In genomic region chr14:68522510-68523325, GRCh38 we compare ENCODE assay signal across 10 cellular contexts.
DNase-seq lines count a peak whose midpoint lies in the region; TF ChIP-seq lines count a peak whose summit lies in the region.
"Had no signal": no experiment of that assay in that cellular context is flagged by ENCODE, and none has a peak within 500 bp of the region (broad histone marks: within the 10 kb centered on the region; RNA-seq: fewer than 3 reads in every experiment).

No MANE protein-coding gene starts in this region.

- no peaks in the 10 kb centered on the region for H4K20me1 ChIP-seq in H9 (ENCODE audit: control insufficient read depth, insufficient read depth, insufficient read length)

- no peak overlapping the region for H3K18ac ChIP-seq in H9 (ENCODE audit: insufficient read length, low read depth, low read length)

- no peak overlapping the region for H3K9ac ChIP-seq in H9 (ENCODE audit: extremely low read depth, insufficient read length, low read length)

- no TSS peak for BruUV-seq in MCF 10A (replicated peaks; lab: Mats Ljungman, UMichigan)

- H3K4me1 Mint-ChIP-seq in H9: peaks cover 56 to 57% of the 10 kb centered on the region in 2 experiments
- peaks cover 53% of the 10 kb centered on the region for H3K4me1 Mint-ChIP-seq in MCF 10A (ENCODE audit: insufficient read depth, unreplicated experiment)
- H3K4me1 Mint-ChIP-seq in activated T-helper 2 cell treated with anti-CD3 and anti-CD28 coated beads, Interferon-gamma antibody, Interleukin-2, Interleukin-4, amounts not matched to agents 10 μg/mL and 5 μg/mL and 100 μg/mL, durations not matched to agents 14 hours and 24 hours and 36 hours (ENCODE audit: low read depth): peaks cover 4% of the 10 kb centered on the region

- H2BK120ac ChIP-seq in H9 (ENCODE audit: low read depth, low read length, poor library complexity, severe bottlenecking): no peak overlapping the region

- POLR2A ChIA-PET in MCF 10A (lab: Yijun Ruan, JAX): interaction anchor here (0.7 to 6.9 kb wide), 10 partner anchors 8 to 272 kb away, joined by 3 to 101 read pairs (median 6); no protein-coding TSS in a partner anchor

- CTCF ChIA-PET in MCF 10A (lab: Yijun Ruan, JAX): interaction anchor here (0.6 to 1.2 kb wide), 5 partner anchors 24 to 578 kb away, joined by 3 to 5 read pairs (median 4); no protein-coding TSS in a partner anchor

- H3K4me3 Mint-ChIP-seq in H9 (no peak overlapping the region), MCF 10A (ENCODE audit: unreplicated experiment) (no peak overlapping the region)
- H3K4me3 Mint-ChIP-seq in activated T-helper 2 cell treated with anti-CD3 and anti-CD28 coated beads, Interferon-gamma antibody, Interleukin-2, Interleukin-4, amounts not matched to agents 10 μg/mL and 5 μg/mL and 100 μg/mL, durations not matched to agents 14 hours and 24 hours and 36 hours (ENCODE audit: low read depth): no peak overlapping the region

- no peak overlapping the region for H4K91ac ChIP-seq in H9 (ENCODE audit: insufficient read length, low read depth, low read length)

- H3K27ac ChIP-seq in H9 (ENCODE audit: insufficient read length, low read depth, low read length) (no peak overlapping the region), skin epidermis (peak overlapping the region; percentile 25 to 90 (median 78))
- H3K27ac ChIP-seq: SJSA1 had no signal

- H3K14ac ChIP-seq in H9 (ENCODE audit: insufficient read depth, low read length): no peak overlapping the region

- H3K4me1 ChIP-seq in H9 (ENCODE audit: insufficient read depth, low read length): peaks cover 4% of the 10 kb centered on the region; the same call in 1 of the 2 replicates

- H2AK5ac ChIP-seq in H9 (ENCODE audit: insufficient read length, low read length): no peak overlapping the region

- H3K79me2 ChIP-seq in H9 (ENCODE audit: insufficient read depth, low read length): no peaks in the 10 kb centered on the region

- no peak overlapping the region for H2BK12ac ChIP-seq in H9 (ENCODE audit: insufficient read length, low read depth, low read length)

- no peak overlapping the region for H2BK20ac ChIP-seq in H9 (ENCODE audit: low read depth, low read length, poor library complexity, severe bottlenecking)

- H3K9me3 Mint-ChIP-seq in H9: peaks cover 0 to 2% of the 10 kb centered on the region in 2 experiments; a peak in 3 of 5 replicates
- H3K9me3 Mint-ChIP-seq in MCF 10A (ENCODE audit: unreplicated experiment): no peaks in the 10 kb centered on the region
- H3K9me3 Mint-ChIP-seq in activated T-helper 2 cell treated with anti-CD3 and anti-CD28 coated beads, Interferon-gamma antibody, Interleukin-2, Interleukin-4, amounts not matched to agents 10 μg/mL and 5 μg/mL and 100 μg/mL, durations not matched to agents 14 hours and 24 hours and 36 hours: no peaks in the 10 kb centered on the region

- no peak overlapping the region for H2BK5ac ChIP-seq in H9 (ENCODE audit: insufficient read length, low read length)

- H3K23ac ChIP-seq in H9 (ENCODE audit: insufficient read length, low read depth, low read length): no peak overlapping the region

- H2BK15ac ChIP-seq in H9 (ENCODE audit: low read depth, low read length): no peak overlapping the region

- no peaks in the 10 kb centered on the region for H3K79me1 ChIP-seq in H9 (ENCODE audit: insufficient read depth, low read depth, low read length, poor library complexity, severe bottlenecking)

- no peaks in the 10 kb centered on the region for H3K27me3 ChIP-seq in H9 (ENCODE audit: insufficient read depth, low read length)
- H3K27me3 ChIP-seq: SJSA1 had no signal

- DNase-seq in H9 (no peak), MCF 10A (ENCODE audit: unreplicated experiment) (no peak), left kidney (ENCODE audit: low read depth, low spot score) (peak; percentile 77), medulla oblongata (ENCODE audit: extremely low spot score) (no peak), HCEC 1CT (no peak)
- DNase-seq in activated CD8-positive, alpha-beta memory T cell treated with anti-CD3 and anti-CD28 coated beads, Interleukin-2, amount 50 U/mL, for 4 hours: no peak
- DNase-seq in activated T-helper 2 cell treated with anti-CD3 and anti-CD28 coated beads, Interferon-gamma antibody, Interleukin-2, Interleukin-4, amounts not matched to agents 10 μg/mL and 5 μg/mL and 100 μg/mL, durations not matched to agents 14 hours and 24 hours and 36 hours (ENCODE audit: low spot score): no peak
- DNase-seq: DMS79 treated with DMSO at 0.1 percent for 48 hours had no signal

- H3K36me3 Mint-ChIP-seq in H9 (ENCODE audit: insufficient read depth in 1 of 3, low read depth in 3 of 3) (peaks cover 0 to 11% (median 7%) of the 10 kb centered on the region in 3 experiments; a peak in 5 of 7 replicates), MCF 10A (ENCODE audit: insufficient read depth, unreplicated experiment) (peaks cover 14% of the 10 kb centered on the region)
- no peaks in the 10 kb centered on the region for H3K36me3 Mint-ChIP-seq in activated T-helper 2 cell treated with anti-CD3 and anti-CD28 coated beads, Interferon-gamma antibody, Interleukin-2, Interleukin-4, amounts not matched to agents 10 μg/mL and 5 μg/mL and 100 μg/mL, durations not matched to agents 14 hours and 24 hours and 36 hours (ENCODE audit: low read depth)

- H3K4me2 ChIP-seq in H9 (ENCODE audit: insufficient read depth, insufficient read length, low read length): no peak overlapping the region

- H3K56ac ChIP-seq in H9 (ENCODE audit: insufficient read length, low read depth, low read length): no peak overlapping the region

- no peak for TF ChIP-seq CTCF in H9 (conservative IDR thresholded peaks at IDR 0.05)
- no peak for TF ChIP-seq CTCF in MCF 10A (IDR thresholded peaks at IDR 0.05; ENCODE audit: unreplicated experiment)

- no peak overlapping the region for H3K4ac ChIP-seq in H9 (ENCODE audit: low read depth, low read length)

- no CpG with 5 or more reads among the region's 5 CpGs for WGBS in H9 (ENCODE audit: extremely low coverage, insufficient read length, low lambda C conversion rate)

- peak overlapping the region; percentile 27 to 70 (median 53); a peak in 6 of 7 replicates for H3K27ac Mint-ChIP-seq in H9
- peak overlapping the region; percentile 98 for H3K27ac Mint-ChIP-seq in MCF 10A (ENCODE audit: low read depth, unreplicated experiment)
- no peak overlapping the region for H3K27ac Mint-ChIP-seq in activated T-helper 2 cell treated with anti-CD3 and anti-CD28 coated beads, Interferon-gamma antibody, Interleukin-2, Interleukin-4, amounts not matched to agents 10 μg/mL and 5 μg/mL and 100 μg/mL, durations not matched to agents 14 hours and 24 hours and 36 hours

- no peaks in the 10 kb centered on the region for H3K23me2 ChIP-seq in H9 (ENCODE audit: insufficient read length, low read depth, low read length, poor library complexity, severe bottlenecking)

- intact Hi-C loops in MCF 10A (cut with micrococcal nuclease): no loop called here
- intact Hi-C loops in activated T-helper 2 cell treated with anti-CD3 and anti-CD28 coated beads, Interferon-gamma antibody, Interleukin-2, Interleukin-4, amounts not matched to agents 10 μg/mL and 5 μg/mL and 100 μg/mL, durations not matched to agents 14 hours and 24 hours and 36 hours (cut with micrococcal nuclease): no loop called here

- H4K8ac ChIP-seq in H9 (replicated peaks; ENCODE audit: insufficient read length, low read depth, low read length): no peak overlapping the region

- H3T11ph ChIP-seq in H9 (ENCODE audit: low read length): no peak overlapping the region

- H4K5ac ChIP-seq in H9 (ENCODE audit: insufficient read length, low read depth, low read length): no peak overlapping the region

- H3K27me3 Mint-ChIP-seq in H9 (ENCODE audit: low read depth) (no peaks in the 10 kb centered on the region), MCF 10A (ENCODE audit: insufficient read depth, unreplicated experiment) (no peaks in the 10 kb centered on the region)
- H3K27me3 Mint-ChIP-seq in activated T-helper 2 cell treated with anti-CD3 and anti-CD28 coated beads, Interferon-gamma antibody, Interleukin-2, Interleukin-4, amounts not matched to agents 10 μg/mL and 5 μg/mL and 100 μg/mL, durations not matched to agents 14 hours and 24 hours and 36 hours (ENCODE audit: low read depth): no peaks in the 10 kb centered on the region

- no peaks in the 10 kb centered on the region for H3K9me3 ChIP-seq in H9 (ENCODE audit: control insufficient read depth, low read depth, low read length)
- H3K9me3 ChIP-seq: SJSA1 had no signal

- no peak overlapping the region for H2AFZ ChIP-seq in H9 (ENCODE audit: low read length)

- no peak overlapping the region for H3K4me3 ChIP-seq in skin epidermis
- H3K4me3 ChIP-seq: SJSA1 had no signal
